ENCODE assay signal across 27 cellular contexts in the genomic region with DNA sequence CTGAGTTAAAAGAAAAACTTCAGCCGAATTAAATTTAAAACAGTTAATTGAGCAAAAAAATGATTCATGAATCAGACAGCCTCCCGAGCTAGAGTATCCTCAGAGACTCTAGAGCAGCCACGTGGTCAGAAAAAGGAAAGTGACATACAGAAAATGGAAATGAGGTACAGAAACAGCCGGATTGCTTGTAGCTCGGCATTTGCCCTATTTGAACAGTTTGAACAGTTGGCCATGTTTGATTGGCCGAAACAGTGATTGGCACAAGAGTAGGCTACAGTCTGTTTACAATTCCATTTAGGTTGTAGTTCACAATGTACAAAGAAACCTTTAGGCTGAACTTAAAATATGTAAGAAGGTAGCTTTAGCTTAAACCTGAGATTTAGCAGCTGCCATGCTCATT. TPM values are rescaled to one million over a fixed set of nuclear protein-coding genes. Genes with fewer than 3 reads are reported as not detected.
A peak's percentile ranks its signal among the peaks of the same experiment; 100 is the strongest.
DNase-seq lines count a peak whose midpoint lies in the region; ATAC-seq, FAIRE-seq and TF ChIP-seq lines count a peak whose summit lies in the region.
"Had no signal": no experiment of that assay in that cellular context is flagged by ENCODE, and none has a peak within 500 bp of the region (broad histone marks: within the 10 kb centered on the region; RNA-seq: fewer than 3 reads in every experiment).

No MANE protein-coding gene starts in this region.

- POLR2A ChIA-PET in A673 (lab: Charles Lee; ENCODE audit: low non-redundant PET) (interaction anchor here (0.9 kb wide), 1 partner anchor 28 kb away, joined by 14 read pairs; no protein-coding TSS in a partner anchor), HepG2 (lab: Yijun Ruan, JAX) (interaction anchor here (0.7 to 2.7 kb wide), 2 partner anchors 13 to 43 kb away, joined by 3 to 33 read pairs; a partner anchor contains a TSS)

- H3K4me2 ChIP-seq in OCI-LY3 (ENCODE audit: low read length) (peak overlapping the region; percentile 58), HepG2 (ENCODE audit: low read depth, low read length) (peak overlapping the region; percentile 28)
- H3K4me2 ChIP-seq: BLaER1 had no signal

- no peaks in the 10 kb centered on the region for H3K4me1 ChIP-seq in A673 (ENCODE audit: insufficient read depth, low read length, poor library complexity, severe bottlenecking)
- peaks cover 23% of the 10 kb centered on the region for H3K4me1 ChIP-seq in OCI-LY3 (ENCODE audit: low read length)
- H3K4me1 ChIP-seq in HepG2 (ENCODE audit: insufficient read depth, low read length), result peaks cover 24% of the 10 kb centered on the region
- no peaks in the 10 kb centered on the region for H3K4me1 ChIP-seq in gastroesophageal sphincter
- H3K4me1 ChIP-seq in mucosa of descending colon (ENCODE audit: low read depth), result no peaks in the 10 kb centered on the region
- H3K4me1 ChIP-seq: tibial artery had no signal

- BruUV-seq in A673 (replicated peaks; lab: Mats Ljungman, UMichigan) (no TSS peak), HepG2 (replicated peaks; lab: Mats Ljungman, UMichigan) (no TSS peak)

- peak overlapping the region; percentile 30; the same call in 1 of the 2 replicates for H3K9ac ChIP-seq in OCI-LY3 (ENCODE audit: low read length)
- H3K9ac ChIP-seq in HepG2 (ENCODE audit: insufficient read depth, low read depth, low read length), result no peak overlapping the region
- H3K9ac ChIP-seq: BLaER1 had no signal

- ATAC-seq in HepG2, result peak; percentile 62
- no peak for ATAC-seq in gastroesophageal sphincter
- no peak for ATAC-seq in HG03521 (IDR thresholded peaks at IDR 0.05; ENCODE audit: unreplicated experiment)
- no peak for ATAC-seq in mucosa of descending colon
- ATAC-seq in HG03139 (IDR thresholded peaks at IDR 0.05; ENCODE audit: unreplicated experiment), result no peak
- ATAC-seq: naive thymus-derived CD4-positive, alpha-beta T cell; stimulated activated naive CD8-positive, alpha-beta T cell treated with anti-CD3 and anti-CD28 coated beads, Interleukin-15, amount 100 ng/mL, for 72 hours had no signal

- H3K27ac ChIP-seq in A673 (ENCODE audit: low read depth, low read length, poor library complexity, severe bottlenecking) (no peak overlapping the region), OCI-LY3 (ENCODE audit: low read length) (peak overlapping the region; percentile 10; the same call in 1 of the 2 replicates), HepG2 (ENCODE audit: extremely low read length, insufficient read depth, low read length) (no peak overlapping the region), gastroesophageal sphincter (no peak overlapping the region)
- H3K27ac ChIP-seq: BLaER1, tibial artery had no signal

- no peak for TF ChIP-seq EP300 in HepG2 (IDR thresholded peaks at IDR 0.05; ENCODE audit: low read depth in 2 of 2, low read length in 2 of 2)
- no peak for TF ChIP-seq EP300 in HepG2 (CRISPR knock-in tag; IDR thresholded peaks at IDR 0.05; ENCODE audit: borderline replicate concordance)
- TF ChIP-seq EP300 in gastroesophageal sphincter (IDR thresholded peaks at IDR 0.05), result no peak

- CTCF ChIA-PET in A673 (lab: Charles Lee) (interaction anchor here (0.6 kb wide), 1 partner anchor 40 kb away, joined by 6 read pairs; no protein-coding TSS in a partner anchor), HepG2 (lab: Yijun Ruan, JAX; ENCODE audit: low intra/inter-chr PET ratio, low total read pairs) (no interaction called here)

- TF ChIP-seq POLR2A in HepG2 (IDR thresholded peaks at IDR 0.05; ENCODE audit: insufficient read depth in 1 of 2, low read depth in 2 of 2, low read length in 2 of 2) (no peak), gastroesophageal sphincter (IDR thresholded peaks at IDR 0.05) (no peak)

- H3K27me3 ChIP-seq in A673 (replicated peaks; ENCODE audit: insufficient read depth, low read depth, low read length, poor library complexity), result no peaks in the 10 kb centered on the region
- no peaks in the 10 kb centered on the region for H3K27me3 ChIP-seq in OCI-LY3 (ENCODE audit: low read depth, low read length)
- H3K27me3 ChIP-seq in HepG2 (ENCODE audit: control insufficient read depth in 1 of 2, insufficient read depth in 2 of 2, low read length in 2 of 2), result peaks cover 0 to 8% of the 10 kb centered on the region in 2 experiments; a peak in 1 of 5 replicates
- no peaks in the 10 kb centered on the region for H3K27me3 ChIP-seq in gastroesophageal sphincter
- H3K27me3 ChIP-seq: BLaER1 had no signal

- H2AFZ ChIP-seq in OCI-LY3 (ENCODE audit: low read depth, low read length) (peak overlapping the region; percentile 62; the same call in 1 of the 2 replicates), HepG2 (ENCODE audit: low read length) (no peak overlapping the region)

- H4K20me1 ChIP-seq in OCI-LY3 (ENCODE audit: insufficient read depth, low read length) (no peaks in the 10 kb centered on the region), HepG2 (ENCODE audit: insufficient read depth, low read length) (no peaks in the 10 kb centered on the region)
- H4K20me1 ChIP-seq: BLaER1 had no signal

- FAIRE-seq in GM19239 (lab: Jason Lieb, UNC) (peak; percentile 31), HepG2 (lab: Jason Lieb, UNC) (no peak)
- FAIRE-seq: A204.1, GM18507, kidney had no signal

- TF ChIP-seq CTCF in A673 (conservative IDR thresholded peaks at IDR 0.05; ENCODE audit: low read depth, low read length) (no peak), OCI-LY3 (IDR thresholded peaks at IDR 0.05; ENCODE audit: low read depth, low read length) (no peak), HepG2 (CRISPR knock-in tag; IDR thresholded peaks at IDR 0.05) (no peak), gastroesophageal sphincter (IDR thresholded peaks at IDR 0.05) (no peak), mucosa of descending colon (IDR thresholded peaks at IDR 0.05) (no peak)

- intact Hi-C loops in A673 (cut with micrococcal nuclease; ENCODE audit: unreplicated experiment), result no loop called here
- intact Hi-C loops in HepG2 (cut with micrococcal nuclease; ENCODE audit: unreplicated experiment), result no loop called here
- intact Hi-C loops in mucosa of descending colon (cut with DNase I, micrococcal nuclease), result no loop called here

- in situ Hi-C loops in HepG2 (cut with HindIII; ENCODE audit: extremely low pct_ligation_motif_present, low pct_unique_long_range_greater_than_20kb), result no loop called here

- H3K79me2 ChIP-seq in OCI-LY3 (ENCODE audit: low read length) (no peaks in the 10 kb centered on the region), HepG2 (ENCODE audit: insufficient read depth, low read length) (no peaks in the 10 kb centered on the region)

- H3K9me3 ChIP-seq in A673 (ENCODE audit: low read depth, low read length, poor library complexity, severe bottlenecking) (no peaks in the 10 kb centered on the region), OCI-LY3 (ENCODE audit: insufficient read depth, low read length) (no peaks in the 10 kb centered on the region), HepG2 (ENCODE audit: low read length) (no peaks in the 10 kb centered on the region), gastroesophageal sphincter (no peaks in the 10 kb centered on the region), mucosa of descending colon (no peaks in the 10 kb centered on the region)
- H3K9me3 ChIP-seq: BLaER1, Caco-2, tibial artery had no signal

- H3K4me3 ChIP-seq in A673 (ENCODE audit: low read depth, low read length, poor library complexity, severe bottlenecking) (no peak overlapping the region), OCI-LY3 (ENCODE audit: low read length) (peak overlapping the region; percentile 35), HepG2 (replicated peaks in 1 of 3; ENCODE audit: insufficient read depth in 1 of 3, low read depth in 2 of 3, low read length in 3 of 3) (no peak overlapping the region; a peak in 1 of 6 replicates), gastroesophageal sphincter (no peak overlapping the region), mucosa of descending colon (no peak overlapping the region)
- H3K4me3 ChIP-seq: BLaER1, tibial artery had no signal

- no peaks in the 10 kb centered on the region for H3K36me3 ChIP-seq in A673 (ENCODE audit: insufficient read depth, low read length, poor library complexity, severe bottlenecking)
- no peaks in the 10 kb centered on the region for H3K36me3 ChIP-seq in OCI-LY3 (replicated peaks; ENCODE audit: low read depth, low read length)
- no peaks in the 10 kb centered on the region for H3K36me3 ChIP-seq in HepG2 (replicated peaks in 1 of 2; ENCODE audit: control insufficient read depth in 1 of 2, insufficient read depth in 2 of 2, low read length in 2 of 2)
- H3K36me3 ChIP-seq in gastroesophageal sphincter, result no peaks in the 10 kb centered on the region
- H3K36me3 ChIP-seq in mucosa of descending colon (ENCODE audit: low read depth), result no peaks in the 10 kb centered on the region
- H3K36me3 ChIP-seq: BLaER1, tibial artery had no signal

- TF ChIP-seq RAD21 in HepG2 (CRISPR knock-in tag; IDR thresholded peaks at IDR 0.05), result no peak

- WGBS in HepG2 (ENCODE audit: low lambda C conversion rate), result 26% methylated on average over 6 of the region's 6 CpGs
- WGBS in gastroesophageal sphincter (ENCODE audit: low coverage in 1 of 2), 2 donors, result 52 to 68% methylated on average over 3 to 6 of the region's 6 CpGs

- DNase-seq in A673 (ENCODE audit: low spot score) (peak; percentile 33), GM19239 (ENCODE audit: insufficient read length, low spot score) (no peak), HepG2 (ENCODE audit: low spot score) (peak; percentile 56), mucosa of descending colon (no peak)
- DNase-seq: activated CD4-positive, alpha-beta memory T cell treated with anti-CD3 and anti-CD28 coated beads for 36 hours; activated CD4-positive, CD25-positive, alpha-beta regulatory T cell; activated effector memory CD4-positive, alpha-beta T cell treated with Interleukin-2 at 50 U/mL for 16 hours; activated naive CD8-positive, alpha-beta T cell treated with anti-CD3 and anti-CD28 coated beads, Interleukin-2, amount 10 ng/mL, durations not matched to agents 7 days and 5 days; Caco-2; effector memory CD4-positive, alpha-beta T cell; H7; KBM-7; kidney; mammary epithelial cell; naive thymus-derived CD4-positive, alpha-beta T cell; NCI-H187; NCI-H226; RPMI8226; stimulated activated naive CD8-positive, alpha-beta T cell treated with anti-CD3 and anti-CD28 coated beads, Interleukin-15, amount 100 ng/mL, for 72 hours; tibial artery had no signal

RNA-seq across cellular contexts. Expression of a gene that starts 12.9 kb away (rescaled TPM):
- 103 and 107 TPM in 2 replicates for total RNA-seq in A673 (2021)
- 216 and 230 TPM in 2 replicates for total RNA-seq in HepG2 (2016; rRNA removed; fragmentation: Illumina TruSeq; extraction: Trizol)
- 92.0 and 105 TPM in 2 replicates for total RNA-seq in HepG2 (2016; cell fraction: cytosol; rRNA removed; fragmentation: Illumina TruSeq; extraction: Trizol; ENCODE audit: low read depth)
- 222 and 225 TPM in 2 replicates for total RNA-seq in HepG2 (2016; cell fraction: insoluble cytoplasmic fraction; rRNA removed; fragmentation: Illumina TruSeq; extraction: Trizol)
- total RNA-seq in HepG2 (2016; cell fraction: membrane; rRNA removed; fragmentation: Illumina TruSeq; extraction: Trizol), result 260 and 273 TPM in 2 replicates
- 197 and 215 TPM in 2 replicates for total RNA-seq in HepG2 (2016; cell fraction: nucleus; rRNA removed; fragmentation: Illumina TruSeq; extraction: Trizol)
- polyA plus RNA-seq in HepG2 (2011; rRNA removed), result 559 and 589 TPM in 2 replicates
- 516 and 523 TPM in 2 replicates for polyA plus RNA-seq in HepG2 (2011; cell fraction: cytosol; rRNA removed)
- 726 and 748 TPM in 2 replicates for polyA plus RNA-seq in HepG2 (2011; cell fraction: nucleus; rRNA removed)
- 375 and 450 TPM in 2 replicates for polyA plus RNA-seq in HepG2 (2012)
- 179 and 202 TPM in 2 replicates for polyA plus RNA-seq in HepG2 (2016; cell fraction: cytosol; fragmentation: Illumina TruSeq; extraction: Trizol; ENCODE audit: low read depth)
- polyA plus RNA-seq in HepG2 (2016; cell fraction: insoluble cytoplasmic fraction; fragmentation: Illumina TruSeq; extraction: Trizol; ENCODE audit: low read depth), result 319 and 338 TPM in 2 replicates
- polyA plus RNA-seq in HepG2 (2016; cell fraction: membrane; fragmentation: Illumina TruSeq; extraction: Trizol; ENCODE audit: low read depth), result 363 and 438 TPM in 2 replicates
- 462 and 464 TPM in 2 replicates for polyA plus RNA-seq in HepG2 (2016; cell fraction: nucleus; fragmentation: Illumina TruSeq; extraction: Trizol; ENCODE audit: insufficient read depth, low read depth)
- polyA minus RNA-seq in HepG2 (2011; rRNA and poly(A)+ RNA removed; ENCODE audit: low replicate concordance), result 284 and 598 TPM in 2 replicates
- 252 and 275 TPM in 2 replicates for polyA minus RNA-seq in HepG2 (2011; cell fraction: cytosol; rRNA and poly(A)+ RNA removed)
- 335 and 404 TPM in 2 replicates for polyA minus RNA-seq in HepG2 (2011; cell fraction: nucleus; rRNA and poly(A)+ RNA removed)
- 10 to 100 TPM; 47.1 to 89.0 (median 72.7) TPM for total RNA-seq in gastroesophageal sphincter
- 100 to 1,000 TPM in 2 of 3 donors, 10 to 100 TPM in 1; 97.1 to 137 (median 115) TPM for total RNA-seq in mucosa of descending colon

Comparison
In these comparisons a context has a peak if more than half of its experiments do, and no peak if none do; other contexts are left out.
1. DNase-seq: peak in A673 (single experiment) and HepG2 (single experiment); none in GM19239 (single experiment) and mucosa of descending colon (0 of 3).